Comparison of ENCODE assay signal across 2 cellular contexts in genomic region chr20:62349537-62350097, GRCh38.
TF ChIP-seq lines count a peak whose summit lies in the region.

No MANE protein-coding gene starts in this region.

TF ChIP-seq in HEK293, 187 proteins besides CTCF, POLR2A, EP300 and RAD21:
- TF ChIP-seq ZNF777 (tag by site-specific recombination; IDR thresholded peaks at IDR 0.05; ENCODE audit: borderline replicate concordance) (no peak), ZBTB21 (tag by site-specific recombination; IDR thresholded peaks at IDR 0.05) (no peak), ZNF214 (tag by site-specific recombination; IDR thresholded peaks at IDR 0.05; ENCODE audit: borderline replicate concordance) (no peak), ZNF394 (tag by site-specific recombination; IDR thresholded peaks at IDR 0.05; ENCODE audit: borderline replicate concordance) (no peak), ZIC2 (tag by site-specific recombination; IDR thresholded peaks at IDR 0.05) (no peak), ZNF585B (tag by site-specific recombination; IDR thresholded peaks at IDR 0.05) (no peak), ZNF513 (tag by site-specific recombination; IDR thresholded peaks at IDR 0.05) (peak; percentile 20; the same call in 1 of the 2 replicates), ZNF341 (tag by site-specific recombination; IDR thresholded peaks at IDR 0.05; ENCODE audit: low read depth) (no peak), ELK4 (IDR thresholded peaks at IDR 0.05; ENCODE audit: borderline replicate concordance, low read depth, low read length) (no peak), PATZ1 (tag by site-specific recombination; IDR thresholded peaks at IDR 0.05) (peak; percentile 62)

TF ChIP-seq in K562, 482 proteins besides CTCF, POLR2A, EP300 and RAD21:
- TF ChIP-seq NFXL1 (CRISPR knock-in tag; IDR thresholded peaks at IDR 0.05) (no peak), ZNF551 (CRISPR knock-in tag; IDR thresholded peaks at IDR 0.05) (no peak), LEF1 (IDR thresholded peaks at IDR 0.05) (no peak), NR2C1 (IDR thresholded peaks at IDR 0.05) (no peak), NR2C1 (tag; IDR thresholded peaks at IDR 0.05) (no peak), ATF1 (CRISPR knock-in tag; IDR thresholded peaks at IDR 0.05) (no peak), ATF1 (tag; IDR thresholded peaks at IDR 0.05) (no peak), PBX2 (CRISPR knock-in tag; IDR thresholded peaks at IDR 0.05; ENCODE audit: low read depth) (no peak), PBX2 (tag; conservative IDR thresholded peaks at IDR 0.05; ENCODE audit: low read depth) (no peak), PHF21A (IDR thresholded peaks at IDR 0.05; ENCODE audit: borderline replicate concordance, low read depth) (no peak), BCLAF1 (IDR thresholded peaks at IDR 0.05; ENCODE audit: borderline replicate concordance in 1 of 2, control insufficient read depth in 1 of 2, low read depth in 2 of 2, low read length in 1 of 2) (no peak)
